9 cellular contexts compared by ENCODE assay signal in genomic region chr1:156337052-156337887, GRCh38. TPM values are rescaled to one million over a fixed set of nuclear protein-coding genes. Genes with fewer than 3 reads are reported as not detected.
DNase-seq lines count a peak whose midpoint lies in the region; ATAC-seq and TF ChIP-seq lines count a peak whose summit lies in the region.
"Had no signal": no experiment of that assay in that cellular context is flagged by ENCODE, and none has a peak within 500 bp of the region (broad histone marks: within the 10 kb centered on the region; RNA-seq: fewer than 3 reads in every experiment).

No MANE protein-coding gene starts in this region.

- H3K4me3 ChIP-seq in A673 (ENCODE audit: low read depth, low read length, poor library complexity, severe bottlenecking) (peak overlapping the region; percentile 88), astrocyte of the spinal cord (ENCODE audit: low read depth, low read length) (peak overlapping the region; percentile 77), lower leg skin (ENCODE audit: low read depth, poor library complexity, severe bottlenecking) (peak overlapping the region; percentile 65), tibial nerve (peak overlapping the region; percentile 59 to 81 (median 65))

- in situ Hi-C loops in astrocyte of the spinal cord (cut with HindIII; ENCODE audit: low sequenced_read_pairs): no loop called here

- H3K4me1 ChIP-seq in A673 (ENCODE audit: insufficient read depth, low read length, poor library complexity, severe bottlenecking) (peaks cover 14% of the 10 kb centered on the region), tibial nerve (peaks cover 0 to 28% (median 11%) of the 10 kb centered on the region in 4 donors)

- no peak for ATAC-seq in HG02852 (IDR thresholded peaks at IDR 0.05; ENCODE audit: unreplicated experiment)

- TSS peak; percentile 53 for BruUV-seq in A673 (replicated peaks; lab: Mats Ljungman, UMichigan)

- H3K9me3 Mint-ChIP-seq in HFFc6: peaks cover 12% of the 10 kb centered on the region; the same call in 1 of the 2 replicates

- peak overlapping the region; percentile 84 for H3K27ac Mint-ChIP-seq in HFFc6

- CTCF ChIA-PET in A673 (lab: Charles Lee): interaction anchor here (0.6 to 0.7 kb wide), 2 partner anchors 16 to 359 kb away, joined by 3 to 4 read pairs; partner anchors contain the start of gene ARHGEF2

- peak overlapping the region; percentile 86 for H3K27ac ChIP-seq in A673 (ENCODE audit: low read depth, low read length, poor library complexity, severe bottlenecking)
- peak overlapping the region; percentile 64 to 88 (median 80) for H3K27ac ChIP-seq in tibial nerve

- intact Hi-C loops in A673 (cut with micrococcal nuclease; ENCODE audit: unreplicated experiment): loop anchor here (10.0 kb wide), 1 partner anchor 62 kb away; no protein-coding TSS in a partner anchor
- intact Hi-C loops in lower leg skin (cut with DNase I; ENCODE audit: low total_unique reads): no loop called here

- 33 to 42% methylated on average over 34 of the region's 34 CpGs for WGBS in lower leg skin, 2 donors
- 45% methylated on average over 34 of the region's 34 CpGs for WGBS in tibial nerve, 2 donors

- H3K36me3 ChIP-seq in A673 (ENCODE audit: insufficient read depth, low read length, poor library complexity, severe bottlenecking) (peaks cover 38% of the 10 kb centered on the region), tibial nerve (peaks cover 0 to 33% (median 8%) of the 10 kb centered on the region in 3 donors)

- POLR2A ChIA-PET in A673 (lab: Charles Lee; ENCODE audit: low non-redundant PET): interaction anchor here (0.5 kb wide), 1 partner anchor 1064 kb away, joined by 8 read pairs; the partner anchor contains the start of gene CLK2

- H3K4me3 Mint-ChIP-seq in HFFc6: peak overlapping the region; percentile 97

- H3K27me3 Mint-ChIP-seq in HFFc6 (ENCODE audit: insufficient read depth): peaks cover 4% of the 10 kb centered on the region; the same call in 1 of the 2 replicates

- no peak for TF ChIP-seq EP300 in tibial nerve (IDR thresholded peaks at IDR 0.05)

- TF ChIP-seq POLR2A in lower leg skin (IDR thresholded peaks at IDR 0.05) (no peak), tibial nerve (IDR thresholded peaks at IDR 0.05) (no peak)

- H3K27me3 ChIP-seq in A673 (replicated peaks; ENCODE audit: insufficient read depth, low read depth, low read length, poor library complexity) (no peaks in the 10 kb centered on the region), tibial nerve (no peaks in the 10 kb centered on the region)

- no peaks in the 10 kb centered on the region for H3K9me3 ChIP-seq in A673 (ENCODE audit: low read depth, low read length, poor library complexity, severe bottlenecking)
- H3K9me3 ChIP-seq in tibial nerve: no peaks in the 10 kb centered on the region

- DNase-seq in A673 (ENCODE audit: low spot score) (peak; percentile 29), HFFc6 (no peak), astrocyte of the spinal cord (ENCODE audit: low read depth, low spot score) (no peak), lower leg skin (ENCODE audit: low spot score in 2 of 2) (peak in 1 of 2 donors; percentile 15), tibial nerve (ENCODE audit: low spot score in 2 of 2) (no peak), NCI-H1930 (lab: John Stamatoyannopoulos, UW) (no peak), SW480 (ENCODE audit: low spot score) (no peak)

- H3K36me3 Mint-ChIP-seq in HFFc6 (ENCODE audit: low read depth): peaks cover 41% of the 10 kb centered on the region

- no peak for TF ChIP-seq CTCF in A673 (conservative IDR thresholded peaks at IDR 0.05; ENCODE audit: low read depth, low read length)
- no peak for TF ChIP-seq CTCF in HFFc6 (IDR thresholded peaks at IDR 0.05)
- TF ChIP-seq CTCF in astrocyte of the spinal cord (IDR thresholded peaks at IDR 0.05; ENCODE audit: low read depth, low read length): no peak
- no peak for TF ChIP-seq CTCF in lower leg skin (IDR thresholded peaks at IDR 0.05)
- no peak for TF ChIP-seq CTCF in tibial nerve (IDR thresholded peaks at IDR 0.05)

- H3K4me1 Mint-ChIP-seq in HFFc6 (ENCODE audit: low read depth): peaks cover 22% of the 10 kb centered on the region

RNA-seq across cellular contexts. Expression of gene CCT3, which starts 0.8 kb away (rescaled TPM):
- 619 and 678 TPM in 2 replicates for total RNA-seq in A673 (2021)
- total RNA-seq in HFFc6 (2021; fragmentation: NEBNext Ultra II Directional; extraction: Animal tissue kit (Norgen Biotek cat#: 25700)): 100 to 1,000 TPM; 306 to 382 (median 317) TPM
- total RNA-seq in lower leg skin: 100 to 1,000 TPM; 119 to 202 (median 150) TPM
- total RNA-seq in tibial nerve: 100 to 1,000 TPM; 113 to 175 (median 137) TPM

RNA-seq across cellular contexts. Expression of gene TSACC, which starts 1.1 kb away (rescaled TPM):
- total RNA-seq in A673 (2021) (1.0 TPM in 1 of 2 replicates, not detected in the other), lower leg skin (1 to 10 TPM in 1 of 4 donors, not detected in 3; 3.2 TPM), tibial nerve (not detected)
- under 1 TPM; 0.48 to 0.99 (median 0.70) TPM for total RNA-seq in HFFc6 (2021; fragmentation: NEBNext Ultra II Directional; extraction: Animal tissue kit (Norgen Biotek cat#: 25700))
- total RNA-seq: left colon had no signal

RNA-seq across cellular contexts. Expression of gene RHBG, which starts 31.7 kb away (rescaled TPM):
- total RNA-seq in A673 (2021) (not detected in 2 replicates), lower leg skin (10 to 100 TPM in 1 of 4 donors, 1 to 10 TPM in 3; 3.5 to 14.2 (median 9.3) TPM), tibial nerve (not detected)
- not detected for total RNA-seq in HFFc6 (2021; fragmentation: NEBNext Ultra II Directional; extraction: Animal tissue kit (Norgen Biotek cat#: 25700))
- total RNA-seq: left colon had no signal

RNA-seq across cellular contexts. Expression of gene VHLL, which starts 38.2 kb away (rescaled TPM):
- total RNA-seq in A673 (2021): not detected in 2 replicates
- not detected for total RNA-seq in HFFc6 (2021; fragmentation: NEBNext Ultra II Directional; extraction: Animal tissue kit (Norgen Biotek cat#: 25700))
- not detected for total RNA-seq in lower leg skin
- total RNA-seq in tibial nerve: not detected
- total RNA-seq: left colon had no signal

RNA-seq across cellular contexts. Expression of gene GLMP, which starts 41.8 kb away (rescaled TPM):
- total RNA-seq in A673 (2021) (30.3 and 37.2 TPM in 2 replicates), lower leg skin (10 to 100 TPM; 21.9 to 49.1 (median 34.5) TPM), tibial nerve (10 to 100 TPM; 30.8 to 45.9 (median 42.1) TPM)
- total RNA-seq in HFFc6 (2021; fragmentation: NEBNext Ultra II Directional; extraction: Animal tissue kit (Norgen Biotek cat#: 25700)): 10 to 100 TPM; 50.8 to 91.8 (median 87.4) TPM
